In the genomic region with DNA sequence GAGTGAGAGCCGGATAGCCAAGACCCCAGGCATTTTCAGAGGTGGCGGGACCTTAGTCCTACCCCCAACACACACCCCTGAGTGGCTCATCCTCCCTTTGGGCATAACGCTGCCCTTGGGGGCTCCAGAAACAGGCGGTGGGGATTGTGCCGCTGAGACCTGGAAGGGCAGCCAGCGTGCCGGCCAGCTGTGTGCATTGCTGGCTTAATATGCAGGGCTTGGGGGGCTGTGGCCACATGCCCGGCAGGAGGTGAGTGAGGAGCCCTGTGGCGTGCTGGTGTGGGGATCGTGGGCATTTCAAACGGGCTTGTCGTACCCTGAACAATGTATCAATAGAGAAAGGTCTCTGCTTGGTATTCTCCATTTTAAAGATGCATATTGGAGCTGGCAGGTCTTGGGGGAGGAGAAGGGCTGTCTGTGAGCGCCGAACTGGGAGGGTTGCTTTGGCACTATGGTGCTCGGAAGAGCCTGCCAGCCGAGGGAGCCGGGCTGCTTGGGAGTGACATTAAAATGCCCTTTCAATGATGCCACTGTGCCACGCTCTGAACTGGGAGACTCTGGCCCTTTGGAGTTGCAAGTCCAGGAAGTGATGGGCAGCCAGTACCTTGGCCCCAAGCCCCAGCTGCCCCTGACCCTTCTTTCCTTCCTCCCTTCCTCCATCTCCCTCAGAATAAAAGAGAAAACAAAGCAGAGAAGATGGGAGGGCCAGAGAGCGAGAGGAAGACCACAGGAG, we compare ENCODE assay signal across 1 cellular context.
TF ChIP-seq lines count a peak whose summit lies in the region.

No MANE protein-coding gene starts in this region.

TF ChIP-seq in H1, 55 proteins besides CTCF, POLR2A, EP300 and RAD21:
- TF ChIP-seq SIRT6 (IDR thresholded peaks at IDR 0.05; ENCODE audit: low read length) (no peak), POLR2AphosphoS5 (IDR thresholded peaks at IDR 0.05; ENCODE audit: low read depth, low read length) (no peak), YY1 (IDR thresholded peaks at IDR 0.05; ENCODE audit: low read depth, low read length) (no peak), CBX5 (IDR thresholded peaks at IDR 0.05; ENCODE audit: low read depth, low read length) (no peak), PHF8 (conservative IDR thresholded peaks at IDR 0.05; ENCODE audit: low read depth, low read length) (no peak), KDM5A (IDR thresholded peaks at IDR 0.05; ENCODE audit: low read length) (no peak), RXRA (IDR thresholded peaks at IDR 0.05; ENCODE audit: insufficient read depth, low read depth, low read length) (no peak), FOSL1 (IDR thresholded peaks at IDR 0.05; ENCODE audit: insufficient read depth, low read depth, low read length) (no peak), JUND (IDR thresholded peaks at IDR 0.05; ENCODE audit: low read length) (no peak), NANOG (IDR thresholded peaks at IDR 0.05; ENCODE audit: insufficient read depth, low read depth, low read length, poor library complexity, severe bottlenecking) (no peak), RFX5 (IDR thresholded peaks at IDR 0.05; ENCODE audit: borderline replicate concordance, low read depth, low read length) (no peak)
- TF ChIP-seq, protein P1, sequence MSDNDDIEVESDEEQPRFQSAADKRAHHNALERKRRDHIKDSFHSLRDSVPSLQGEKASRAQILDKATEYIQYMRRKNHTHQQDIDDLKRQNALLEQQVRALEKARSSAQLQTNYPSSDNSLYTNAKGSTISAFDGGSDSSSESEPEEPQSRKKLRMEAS (IDR thresholded peaks at IDR 0.05): no peak; the same call in 1 of the 2 replicates
